8 cellular contexts compared by ENCODE assay signal in the genomic region with DNA sequence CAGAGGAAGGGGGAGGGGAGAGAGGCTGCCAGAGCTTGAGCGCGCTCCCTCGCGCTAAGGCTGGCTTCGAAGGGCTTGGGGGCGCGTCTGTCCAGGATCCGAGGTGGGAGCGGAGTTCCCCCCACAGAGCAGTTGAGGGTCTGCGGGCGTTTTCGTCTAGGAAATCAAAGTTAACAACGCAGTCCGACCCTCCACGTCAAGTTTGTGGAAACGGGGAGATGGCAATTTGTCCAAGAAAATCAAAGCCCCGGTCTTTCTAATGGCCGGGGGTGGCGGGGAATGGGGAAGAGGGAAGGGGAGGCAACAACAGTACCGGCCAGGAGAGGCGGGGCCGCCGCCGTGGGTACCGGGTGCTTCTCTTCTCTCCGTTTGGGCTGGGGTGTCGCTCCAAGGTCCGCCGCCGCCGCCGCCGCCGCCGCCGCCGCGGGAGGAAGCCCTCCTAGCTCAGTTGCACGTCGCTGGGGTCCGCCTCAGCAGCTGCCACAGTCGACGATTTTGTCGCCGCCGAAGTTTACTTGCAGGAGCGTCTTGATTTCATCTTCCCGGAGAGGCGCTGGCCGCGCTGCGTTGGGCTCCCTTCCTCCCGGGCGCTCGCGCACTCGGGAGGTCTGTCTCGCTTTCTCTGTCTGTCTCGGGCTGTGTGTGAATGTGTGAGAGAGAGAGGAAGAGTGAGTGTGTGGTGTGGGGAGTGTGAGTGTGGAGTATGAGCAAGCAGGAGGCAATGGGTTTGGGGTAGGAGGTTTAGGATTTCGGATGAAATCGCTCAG. TPM values are rescaled to one million over a fixed set of nuclear protein-coding genes. Genes with fewer than 3 reads are reported as not detected.
A peak's percentile ranks its signal among the peaks of the same experiment; 100 is the strongest.
DNase-seq lines count a peak whose midpoint lies in the region; ATAC-seq and TF ChIP-seq lines count a peak whose summit lies in the region.

No MANE protein-coding gene starts in this region.

- no peak overlapping the region for H3K18ac ChIP-seq in mesenchymal stem cell (ENCODE audit: low read depth in 1 of 2, low read length in 2 of 2)

- H3K27me3 ChIP-seq in mammary epithelial cell (ENCODE audit: insufficient read depth, low read length) = peaks cover 19% of the 10 kb centered on the region
- peaks cover 63 to 80% of the 10 kb centered on the region in 2 experiments for H3K27me3 ChIP-seq in mesenchymal stem cell (ENCODE audit: control insufficient read depth in 1 of 2, insufficient read depth in 1 of 2, low read length in 2 of 2)

- H3K4me3 ChIP-seq in mammary epithelial cell (replicated peaks in 1 of 3; ENCODE audit: insufficient read depth in 1 of 3, low read depth in 2 of 3, low read length in 3 of 3) (peak overlapping the region in 2 of 3 experiments; percentile 20 to 28), mesenchymal stem cell (ENCODE audit: insufficient read depth in 1 of 2, low read depth in 1 of 2, low read length in 2 of 2) (peak overlapping the region; percentile 37 to 76)

- H2AFZ ChIP-seq in mammary epithelial cell (ENCODE audit: low read depth, low read length) (peak overlapping the region; percentile 76), mesenchymal stem cell (ENCODE audit: low read depth, low read length) (peak overlapping the region; percentile 71)

- DNase-seq in natural killer cell (no peak), mammary epithelial cell (no peak), mesenchymal stem cell (peak; percentile 3), GM03348 (ENCODE audit: low spot score) (no peak)
- no peak for DNase-seq in natural killer cell treated with Interleukin-12 subunit alpha and Interleukin-12 subunit beta and Interleukin-15 and Interleukin-18, amount 100 ng/mL, for 72 hours (ENCODE audit: low spot score)
- no peak for DNase-seq in central memory CD4-positive, alpha-beta T cell

- H3K23ac ChIP-seq in mesenchymal stem cell (ENCODE audit: low read length in 2 of 2) = no peak overlapping the region

- H2BK15ac ChIP-seq in mesenchymal stem cell (ENCODE audit: low read depth, poor library complexity, severe bottlenecking) = no peak overlapping the region

- H2BK120ac ChIP-seq in mesenchymal stem cell (ENCODE audit: low read depth, low read length) = no peak overlapping the region

- H3K4me3 Mint-ChIP-seq in natural killer cell = peak overlapping the region; percentile 47
- no peak overlapping the region for H3K4me3 Mint-ChIP-seq in natural killer cell treated with Interleukin-12 subunit alpha and Interleukin-12 subunit beta and Interleukin-15 and Interleukin-18, amount 100 ng/mL, for 72 hours

- peaks cover 18% of the 10 kb centered on the region for H3K9me3 ChIP-seq in mammary epithelial cell (replicated peaks; ENCODE audit: insufficient read depth, low read length)
- H3K9me3 ChIP-seq in mesenchymal stem cell (ENCODE audit: control insufficient read depth, low read length) = peaks cover 8% of the 10 kb centered on the region

- H4K8ac ChIP-seq in mesenchymal stem cell (ENCODE audit: low read length) = no peak overlapping the region

- H2AK5ac ChIP-seq in mesenchymal stem cell (ENCODE audit: low read length, severe bottlenecking) = no peak overlapping the region

- H3K4me1 ChIP-seq in mammary epithelial cell (ENCODE audit: insufficient read depth, low read length) (no peaks in the 10 kb centered on the region), mesenchymal stem cell (ENCODE audit: control insufficient read depth, insufficient read depth, low read depth, low read length) (peaks cover 10% of the 10 kb centered on the region)

- dilution Hi-C loops in mammary epithelial cell (cut with HindIII; ENCODE audit: low sequenced_read_pairs) = no loop called here

- H3K14ac ChIP-seq in mesenchymal stem cell (ENCODE audit: low read length in 2 of 2) = no peak overlapping the region

- no peaks in the 10 kb centered on the region for H3K36me3 Mint-ChIP-seq in natural killer cell
- H3K36me3 Mint-ChIP-seq in natural killer cell treated with Interleukin-12 subunit alpha and Interleukin-12 subunit beta and Interleukin-15 and Interleukin-18, amount 100 ng/mL, for 72 hours = no peaks in the 10 kb centered on the region

- H3K27me3 Mint-ChIP-seq in natural killer cell (ENCODE audit: low read depth in 2 of 2) = peaks cover 28 to 59% of the 10 kb centered on the region in 2 donors
- peaks cover 37 to 40% of the 10 kb centered on the region in 2 donors for H3K27me3 Mint-ChIP-seq in natural killer cell treated with Interleukin-12 subunit alpha and Interleukin-12 subunit beta and Interleukin-15 and Interleukin-18, amount 100 ng/mL, for 72 hours

- H3K9ac ChIP-seq in mammary epithelial cell (ENCODE audit: insufficient read depth, low read length) (no peak overlapping the region), mesenchymal stem cell (ENCODE audit: low read length) (no peak overlapping the region)

- H3K79me2 ChIP-seq in mammary epithelial cell (ENCODE audit: insufficient read depth, low read length) = no peaks in the 10 kb centered on the region

- intact Hi-C loops in natural killer cell (cut with micrococcal nuclease) (no loop called here), mammary epithelial cell (cut with micrococcal nuclease) (no loop called here)

- no peak overlapping the region for H2BK12ac ChIP-seq in mesenchymal stem cell (ENCODE audit: low read length in 2 of 2)

- H3K36me3 ChIP-seq in mammary epithelial cell (ENCODE audit: insufficient read depth, low read length) (no peaks in the 10 kb centered on the region), mesenchymal stem cell (ENCODE audit: control insufficient read depth in 1 of 2, insufficient read depth in 2 of 2, low read depth in 1 of 2, low read length in 2 of 2) (no peaks in the 10 kb centered on the region)

- no peak overlapping the region for H4K91ac ChIP-seq in mesenchymal stem cell (ENCODE audit: low read length)

- ATAC-seq in natural killer cell = no peak
- no peak for ATAC-seq in natural killer cell treated with Interleukin-12 subunit alpha and Interleukin-12 subunit beta and Interleukin-15 and Interleukin-18, amount 100 ng/mL, for 72 hours
- no peak for ATAC-seq in GM21786 (IDR thresholded peaks at IDR 0.05; ENCODE audit: unreplicated experiment)
- no peak for ATAC-seq in HG03457 (IDR thresholded peaks at IDR 0.05; ENCODE audit: unreplicated experiment)

- H2BK5ac ChIP-seq in mesenchymal stem cell (ENCODE audit: low read depth, low read length, poor library complexity, severe bottlenecking) = no peak overlapping the region

- peaks cover 0 to 5% of the 10 kb centered on the region in 2 donors for H3K4me1 Mint-ChIP-seq in natural killer cell
- H3K4me1 Mint-ChIP-seq in natural killer cell treated with Interleukin-12 subunit alpha and Interleukin-12 subunit beta and Interleukin-15 and Interleukin-18, amount 100 ng/mL, for 72 hours (ENCODE audit: low read depth in 2 of 2) = no peaks in the 10 kb centered on the region

- H3K4me2 ChIP-seq in mammary epithelial cell (ENCODE audit: insufficient read depth, low read depth, low read length) = peak overlapping the region; percentile 51
- H3K4me2 ChIP-seq in mesenchymal stem cell (ENCODE audit: low read length, poor library complexity, severe bottlenecking) = peak overlapping the region; percentile 88

- H4K20me1 ChIP-seq in mammary epithelial cell (ENCODE audit: insufficient read depth, low read length) = no peaks in the 10 kb centered on the region

- no peak for TF ChIP-seq CTCF in natural killer cell (IDR thresholded peaks at IDR 0.05)
- no peak for TF ChIP-seq CTCF in mammary epithelial cell (conservative IDR thresholded peaks at IDR 0.05 in 1 of 2, IDR thresholded peaks at IDR 0.05 in 1 of 2; ENCODE audit: extremely low read depth in 1 of 2, insufficient read depth in 1 of 2, low read depth in 1 of 2, low read length in 2 of 2)

- H3K9me3 Mint-ChIP-seq in natural killer cell = no peaks in the 10 kb centered on the region
- no peaks in the 10 kb centered on the region for H3K9me3 Mint-ChIP-seq in natural killer cell treated with Interleukin-12 subunit alpha and Interleukin-12 subunit beta and Interleukin-15 and Interleukin-18, amount 100 ng/mL, for 72 hours

- BruUV-seq in mammary epithelial cell (replicated peaks; lab: Mats Ljungman, UMichigan) = no TSS peak

- no peak overlapping the region for H3K27ac Mint-ChIP-seq in natural killer cell
- H3K27ac Mint-ChIP-seq in natural killer cell treated with Interleukin-12 subunit alpha and Interleukin-12 subunit beta and Interleukin-15 and Interleukin-18, amount 100 ng/mL, for 72 hours = no peak overlapping the region

- no peak overlapping the region for H3K4ac ChIP-seq in mesenchymal stem cell (ENCODE audit: low read depth in 1 of 2, low read length in 2 of 2)

- in situ Hi-C loops in mammary epithelial cell (cut with MboI; ENCODE audit: low sequenced_read_pairs in 2 of 2) = no loop called here

- CTCF ChIA-PET in mammary epithelial cell (lab: Charles Lee; ENCODE audit: low non-redundant PET) = interaction anchor here (1.3 kb wide), 1 partner anchor 41 kb away, joined by 9 read pairs; no protein-coding TSS in a partner anchor

- H3K27ac ChIP-seq in mammary epithelial cell (ENCODE audit: insufficient read depth, low read depth, low read length) (no peak overlapping the region), mesenchymal stem cell (ENCODE audit: low read length, poor library complexity, severe bottlenecking) (no peak overlapping the region)

- 28% methylated on average over 15 of the region's 61 CpGs for WGBS in mammary epithelial cell (ENCODE audit: low coverage, missing lambda C conversion rate)
- WGBS in mesenchymal stem cell = under 1% methylated on average over 35 of the region's 61 CpGs

- no peaks in the 10 kb centered on the region for H3K79me1 ChIP-seq in mesenchymal stem cell (replicated peaks; ENCODE audit: low read length, poor library complexity, severe bottlenecking)

RNA-seq across cellular contexts. Expression of a gene that starts 0.6 kb away (rescaled TPM):
- total RNA-seq in natural killer cell (not detected), mammary epithelial cell (under 1 TPM; 0.33 to 0.61 TPM)
- total RNA-seq in natural killer cell treated with Interleukin-12 subunit alpha and Interleukin-12 subunit beta and Interleukin-15 and Interleukin-18, amount 100 ng/mL, for 72 hours = not detected
- 0.02 TPM for polyA plus RNA-seq in mammary epithelial cell
- polyA minus RNA-seq in mammary epithelial cell = not detected
- 0.01 TPM for polyA plus RNA-seq in mesenchymal stem cell (2013, experiment 1 of 2)
- 0.10 TPM for polyA plus RNA-seq in mesenchymal stem cell (2013, experiment 2 of 2)
